ENCODE assay signal across 15 cellular contexts in genomic region chr2:15205562-15205961, GRCh38.
"Had no signal": no experiment of that assay in that cellular context is flagged by ENCODE, and none has a peak within 500 bp of the region (broad histone marks: within the 10 kb centered on the region; RNA-seq: fewer than 3 reads in every experiment).

No MANE protein-coding gene starts in this region.

- H3K9me3 ChIP-seq: upper lobe of right lung had no signal

- H3K27ac ChIP-seq: spleen, upper lobe of right lung had no signal

- H3K27me3 Mint-ChIP-seq: activated B cell treated with CpG ODN at 0.5 μM for 24 hours, T-helper 17 cell had no signal

- H3K4me3 ChIP-seq: spleen, upper lobe of right lung had no signal

- FAIRE-seq: TTC549 had no signal

- H3K27ac Mint-ChIP-seq: activated B cell treated with CpG ODN at 0.5 μM for 24 hours; activated naive CD4-positive, alpha-beta T cell treated with anti-CD3 and anti-CD28 coated beads, Interleukin-2, amount 50 U/mL, for 72 hours; T-helper 17 cell had no signal

- H3K4me3 Mint-ChIP-seq: activated B cell treated with CpG ODN at 0.5 μM for 24 hours, neural crest cell, T-helper 17 cell had no signal

- H3K27me3 ChIP-seq: spleen, upper lobe of right lung had no signal

- H3K36me3 ChIP-seq: upper lobe of right lung had no signal

- H3K4me1 ChIP-seq: spleen, upper lobe of right lung had no signal

- H3K4me1 Mint-ChIP-seq: activated B cell treated with CpG ODN at 0.5 μM for 24 hours, neural crest cell, T-helper 17 cell had no signal

- ATAC-seq: esophagus mucosa, sciatic nerve, SK-N-SH treated with all-trans-retinoic acid at 6 μM for 48 hours, T-helper 17 cell, upper lobe of right lung had no signal

- DNase-seq: activated B cell treated with CpG ODN at 0.5 μM for 24 hours; anterior cingulate cortex; hypothalamus; kidney glomerular epithelial cell; SHP77; spleen; stimulated activated naive CD4-positive, alpha-beta T cell treated with Interleukin-2 at 50 U/mL for 16 hours; T-helper 17 cell; upper lobe of right lung had no signal
